In the genomic region with DNA sequence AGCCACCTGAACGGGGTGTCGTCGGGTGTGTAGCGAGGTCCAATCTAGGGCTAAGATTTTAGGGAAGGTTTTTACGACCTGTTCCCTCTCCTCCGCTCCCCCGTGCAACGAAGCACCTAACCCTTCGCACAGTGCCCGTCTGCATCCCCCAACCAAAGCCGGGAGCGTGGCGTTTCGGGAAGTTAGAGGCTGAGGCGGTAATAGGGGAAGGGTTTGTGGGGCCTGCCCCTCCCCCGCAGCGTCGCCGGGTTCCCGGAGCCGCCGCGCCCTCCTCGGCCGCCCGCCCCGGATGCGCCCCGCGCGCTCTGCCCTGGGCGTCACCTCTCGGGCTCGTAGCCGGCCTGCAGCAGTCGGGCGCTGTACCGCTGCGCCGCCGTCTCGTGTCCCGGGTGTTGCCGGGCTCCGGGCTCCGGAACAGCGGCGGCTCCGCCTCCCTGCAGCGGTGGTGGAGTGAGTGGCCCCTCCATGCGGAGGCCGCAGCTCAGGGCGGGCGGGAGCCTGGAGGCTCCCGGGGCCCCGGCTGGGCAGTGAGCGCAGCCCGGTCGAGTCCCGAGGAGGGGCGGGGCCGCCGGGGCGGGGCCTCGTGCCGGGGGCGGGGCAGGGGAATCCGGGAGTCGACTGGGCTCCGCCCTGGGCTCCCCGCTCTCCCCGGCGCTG, we compare ENCODE assay signal across 8 cellular contexts. TPM values are rescaled to one million over a fixed set of nuclear protein-coding genes. Genes with fewer than 3 reads are reported as not detected.
DNase-seq lines count a peak whose midpoint lies in the region; ATAC-seq and TF ChIP-seq lines count a peak whose summit lies in the region.

Gene IMPDH1, minus strand, starts transcription at position 548 of the 657 bp plus-strand sequence. Its CDS starts 81 bp downstream, at position 467.

- H3K4me3 ChIP-seq in hepatocyte, result peak within 1 kb of the TSS; percentile 65

- H3K27me3 ChIP-seq in hepatocyte, result no peaks in the 10 kb centered on the region

- H3K9me2 ChIP-seq in hepatocyte (replicated peaks; ENCODE audit: insufficient read depth), result no peaks in the 10 kb centered on the region

- H3K27ac Mint-ChIP-seq in T-helper 17 cell, result peak within 1 kb of the TSS; percentile 74

- DNase-seq in GM04503 (ENCODE audit: low read depth) (peak; percentile 35), Kasumi-1 (lab: John Stamatoyannopoulos, UW) (peak; percentile 60 to 69), T-helper 17 cell (peak; percentile 77 to 91 (median 87)), anterior cingulate cortex (lab: John Stamatoyannopoulos, UW) (peak in 55 of 58 donors; percentile 29 to 84 (median 69)), hepatocyte (ENCODE audit: low spot score) (peak; percentile 92), retina (peak; percentile 87), superior temporal gyrus (ENCODE audit: extremely low spot score) (no peak)

- peak within 1 kb of the TSS; percentile 91 for H3K4me3 Mint-ChIP-seq in T-helper 17 cell

- H3K9me3 ChIP-seq in T-helper 17 cell (ENCODE audit: control insufficient read depth, low read length, poor library complexity, severe bottlenecking), result no peaks in the 10 kb centered on the region
- no peaks in the 10 kb centered on the region for H3K9me3 ChIP-seq in hepatocyte (ENCODE audit: low read depth)

- ATAC-seq in GM21825 (IDR thresholded peaks at IDR 0.05; ENCODE audit: unreplicated experiment), result peak; percentile 72
- peak; percentile 84 for ATAC-seq in T-helper 17 cell

- TF ChIP-seq CTCF in hepatocyte (IDR thresholded peaks at IDR 0.05; ENCODE audit: poor library complexity), result no peak

- H3K27me3 Mint-ChIP-seq in T-helper 17 cell, result no peaks in the 10 kb centered on the region

- H3K27ac ChIP-seq in hepatocyte, result peak within 1 kb of the TSS; percentile 90

- H4K20me1 ChIP-seq in hepatocyte (ENCODE audit: insufficient read depth, poor library complexity, severe bottlenecking), result peaks cover 4% of the 10 kb centered on the region

- peaks cover 40% of the 10 kb centered on the region for H3K4me1 ChIP-seq in hepatocyte (ENCODE audit: insufficient read depth)

- H3K4me2 ChIP-seq in hepatocyte, result peak within 1 kb of the TSS; percentile 90

- H3K79me2 ChIP-seq in hepatocyte, result peaks cover 8% of the 10 kb centered on the region

- under 1% methylated on average over 63 of the region's 73 CpGs for WGBS in hepatocyte (ENCODE audit: low lambda C conversion rate, missing lambda C conversion rate)

- H3K36me3 ChIP-seq in hepatocyte (replicated peaks; ENCODE audit: insufficient read depth, low read depth), result no peaks in the 10 kb centered on the region

- H2AFZ ChIP-seq in hepatocyte, result peak within 1 kb of the TSS; percentile 76

- H3K4me1 Mint-ChIP-seq in T-helper 17 cell, result peaks cover 29% of the 10 kb centered on the region

- no peaks in the 10 kb centered on the region for H3K36me3 Mint-ChIP-seq in T-helper 17 cell (ENCODE audit: low read depth)

RNA-seq across cellular contexts. Expression of gene IMPDH1, which starts in this region (rescaled TPM):
- total RNA-seq in T-helper 17 cell (10 to 100 TPM; 52.5 to 55.9 TPM), hepatocyte (30.4 and 34.7 TPM in 2 replicates)
- polyA plus RNA-seq in hepatocyte, result 63.5 and 70.5 TPM in 2 replicates
